ENCODE assay signal across 1 cellular context in genomic region chr5:81971694-81972495, GRCh38.
TF ChIP-seq lines count a peak whose summit lies in the region.

Gene ATG10 (plus strand): TSS chr5:81972023. CDS start chr5:81987571, 15,548 bp downstream.

TF ChIP-seq in K562, 482 proteins besides CTCF, POLR2A, EP300 and RAD21 (continued from another document and continues in another):
- TF ChIP-seq ZBTB26 (CRISPR knock-in tag; IDR thresholded peaks at IDR 0.05), result peak; percentile 59; the same call in 1 of the 2 replicates
- peak; percentile 35; the same call in 1 of the 2 replicates for TF ChIP-seq SMARCE1 (IDR thresholded peaks at IDR 0.05)
- no peak for TF ChIP-seq IFI16 (CRISPR knock-in tag; IDR thresholded peaks at IDR 0.05)
- TF ChIP-seq NRF1 (conservative IDR thresholded peaks at IDR 0.05 in 1 of 2, IDR thresholded peaks at IDR 0.05 in 1 of 2), result peak; percentile 93 to 94
- TF ChIP-seq MECOM (CRISPR knock-in tag; IDR thresholded peaks at IDR 0.05), result no peak
- TF ChIP-seq GABPB2 (CRISPR knock-in tag; conservative IDR thresholded peaks at IDR 0.05), result no peak
- no peak for TF ChIP-seq ELK3 (CRISPR knock-in tag; IDR thresholded peaks at IDR 0.05)
- 0 out of 2 replicates have a peak, but pooled peaks have one; percentile 31 for TF ChIP-seq TOE1 (IDR thresholded peaks at IDR 0.05; ENCODE audit: borderline replicate concordance)
- no peak for TF ChIP-seq TOE1 (CRISPR knock-in tag; IDR thresholded peaks at IDR 0.05; ENCODE audit: borderline replicate concordance, low read depth)
- no peak for TF ChIP-seq SMC3 (conservative IDR thresholded peaks at IDR 0.05; ENCODE audit: insufficient read depth, low read depth, low read length)
- no peak for TF ChIP-seq TGIF2 (CRISPR knock-in tag; IDR thresholded peaks at IDR 0.05)
- TF ChIP-seq THRA (IDR thresholded peaks at IDR 0.05), result no peak
- TF ChIP-seq NFE2L1 (tag; IDR thresholded peaks at IDR 0.05; ENCODE audit: borderline replicate concordance, low read depth), result no peak
- no peak for TF ChIP-seq ZFP36 (IDR thresholded peaks at IDR 0.05; ENCODE audit: low read depth, low read length, partially characterized antibody)
- no peak for TF ChIP-seq NUFIP1 (IDR thresholded peaks at IDR 0.05; ENCODE audit: partially characterized antibody)
- no peak for TF ChIP-seq HNRNPK (IDR thresholded peaks at IDR 0.05; ENCODE audit: low read depth, low read length, poor library complexity, severe bottlenecking)
- peak; percentile 100 for TF ChIP-seq PHF8 (IDR thresholded peaks at IDR 0.05; ENCODE audit: borderline replicate concordance, low read length)
- no peak for TF ChIP-seq TCF7L2 (IDR thresholded peaks at IDR 0.05; ENCODE audit: low read depth, low read length)
- TF ChIP-seq HSF4 (CRISPR knock-in tag; IDR thresholded peaks at IDR 0.05; ENCODE audit: borderline replicate concordance), result no peak
- peak; percentile 33; the same call in 1 of the 2 replicates for TF ChIP-seq ZEB2 (IDR thresholded peaks at IDR 0.05)
- peak in 1 of 2 experiments; percentile 92; a peak in 2 of 4 replicates for TF ChIP-seq ZNF639 (CRISPR knock-in tag; conservative IDR thresholded peaks at IDR 0.05 in 1 of 2, IDR thresholded peaks at IDR 0.05 in 1 of 2)
- TF ChIP-seq NKRF (IDR thresholded peaks at IDR 0.05; ENCODE audit: borderline replicate concordance), result peak; percentile 84; the same call in 1 of the 2 replicates
- no peak for TF ChIP-seq PCBP2 (IDR thresholded peaks at IDR 0.05; ENCODE audit: low read depth, low read length, poor library complexity, severe bottlenecking)
- no peak for TF ChIP-seq TAF15 (IDR thresholded peaks at IDR 0.05; ENCODE audit: low read depth, low read length)
- TF ChIP-seq ZNF197 (CRISPR knock-in tag; IDR thresholded peaks at IDR 0.05; ENCODE audit: low read depth), result no peak
- TF ChIP-seq IRF2 (CRISPR knock-in tag; IDR thresholded peaks at IDR 0.05), result no peak
- TF ChIP-seq RFX1 (IDR thresholded peaks at IDR 0.05), result no peak
- TF ChIP-seq PKNOX1 (IDR thresholded peaks at IDR 0.05), result no peak; the same call in 1 of the 2 replicates
- TF ChIP-seq ZNF280A (IDR thresholded peaks at IDR 0.05; ENCODE audit: low read depth, partially characterized antibody), result no peak
- no peak for TF ChIP-seq E2F5 (CRISPR knock-in tag; IDR thresholded peaks at IDR 0.05)
- TF ChIP-seq KLF16 (IDR thresholded peaks at IDR 0.05), result peak; percentile 72
- no peak for TF ChIP-seq POLR3G (IDR thresholded peaks at IDR 0.05; ENCODE audit: extremely low read depth, insufficient read length, insufficient replicate concordance)
- peak; percentile 47 for TF ChIP-seq CCNT2 (IDR thresholded peaks at IDR 0.05; ENCODE audit: borderline replicate concordance, extremely low read depth, insufficient read length, low read depth, low read length)
- TF ChIP-seq TSC22D4 (tag; IDR thresholded peaks at IDR 0.05), result no peak
- no peak for TF ChIP-seq ZNF668 (CRISPR knock-in tag; IDR thresholded peaks at IDR 0.05)
- TF ChIP-seq SETDB1 (IDR thresholded peaks at IDR 0.05; ENCODE audit: low read length), result no peak
- peak; percentile 69 for TF ChIP-seq ATF2 (CRISPR knock-in tag; IDR thresholded peaks at IDR 0.05)
- no peak for TF ChIP-seq KLF10 (CRISPR knock-in tag; IDR thresholded peaks at IDR 0.05)
- TF ChIP-seq MAZ (CRISPR knock-in tag; conservative IDR thresholded peaks at IDR 0.05 in 1 of 2, IDR thresholded peaks at IDR 0.05 in 1 of 2), result peak; percentile 99
- TF ChIP-seq CXXC5 (CRISPR knock-in tag; IDR thresholded peaks at IDR 0.05), result peak; percentile 88
- no peak for TF ChIP-seq HNRNPUL1 (IDR thresholded peaks at IDR 0.05; ENCODE audit: low read length)
- no peak for TF ChIP-seq ZBTB2 (IDR thresholded peaks at IDR 0.05)
- TF ChIP-seq JUND (IDR thresholded peaks at IDR 0.05; ENCODE audit: borderline replicate concordance, low read depth, low read length), result peak; percentile 78
- TF ChIP-seq JUND (tag; IDR thresholded peaks at IDR 0.05; ENCODE audit: borderline replicate concordance, low read depth, low read length), result no peak; the same call in 2 of the 3 replicates
- no peak for TF ChIP-seq HES1 (IDR thresholded peaks at IDR 0.05; ENCODE audit: low read depth)
- no peak for TF ChIP-seq ZNF740 (CRISPR knock-in tag; IDR thresholded peaks at IDR 0.05)
- TF ChIP-seq ZNF740 (tag; IDR thresholded peaks at IDR 0.05), result no peak
- TF ChIP-seq RBM39 (optimal IDR thresholded peaks at IDR 0.05; ENCODE audit: low read depth, low read length), result no peak
- TF ChIP-seq ZNF584 (CRISPR knock-in tag; IDR thresholded peaks at IDR 0.05; ENCODE audit: low read depth), result no peak; the same call in 1 of the 2 replicates
- no peak for TF ChIP-seq MBD1 (CRISPR knock-in tag; IDR thresholded peaks at IDR 0.05)
